In the genomic region with DNA sequence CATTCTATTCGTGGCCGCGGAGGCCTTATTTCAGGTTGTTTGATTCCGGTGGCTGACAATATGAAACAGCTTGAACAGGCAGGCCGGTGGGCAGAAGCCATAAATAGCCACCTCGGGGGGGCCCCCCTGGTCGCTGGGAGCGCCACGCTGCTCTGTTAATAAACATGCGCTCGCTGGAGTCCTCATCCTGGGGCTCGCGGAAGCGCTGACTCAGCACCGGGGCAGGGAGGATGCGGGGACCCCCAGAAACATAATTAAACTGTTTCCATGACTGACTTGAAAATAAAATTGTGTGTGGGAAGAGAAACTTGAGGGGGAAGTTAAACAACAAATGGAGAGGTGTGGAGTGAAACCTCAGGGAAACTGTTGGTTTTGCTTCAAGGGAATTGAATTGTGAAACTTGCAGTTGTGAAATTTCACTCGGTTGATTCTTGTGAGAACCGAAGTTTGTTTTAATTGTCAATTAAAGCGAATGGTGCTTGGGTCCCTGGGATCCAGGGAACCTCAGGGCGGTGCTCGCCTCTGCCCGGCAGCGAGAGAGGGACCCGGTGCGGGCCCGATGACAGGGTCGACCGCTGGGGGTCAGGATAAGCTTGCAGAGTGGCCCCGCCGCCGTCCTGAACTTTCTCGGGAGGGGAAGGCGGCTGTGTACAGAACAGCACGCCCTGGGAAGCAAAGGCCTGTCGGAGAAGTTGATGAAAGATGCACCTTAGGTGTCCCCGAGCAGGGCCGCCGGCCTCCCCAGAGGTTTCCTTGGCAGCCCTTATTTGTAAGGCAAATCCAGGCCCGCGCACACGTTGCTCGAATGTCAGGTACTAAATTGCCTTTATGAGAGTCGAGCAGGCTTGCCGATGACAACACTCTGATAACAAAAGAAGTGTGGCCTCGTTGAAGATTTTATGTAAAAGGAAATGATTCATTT, we compare ENCODE assay signal across 1 cellular context.
TF ChIP-seq lines count a peak whose summit lies in the region.

No MANE protein-coding gene starts in this region.

TF ChIP-seq in GM12878, 131 proteins besides CTCF, POLR2A, EP300 and RAD21 (continued from another document and continues in another):
- TF ChIP-seq SRF (IDR thresholded peaks at IDR 0.05; ENCODE audit: low read depth in 2 of 2, low read length in 2 of 2) (peak in 1 of 2 experiments; percentile 37; a peak in 1 of 4 replicates), YBX1 (IDR thresholded peaks at IDR 0.05) (no peak), IRF4 (IDR thresholded peaks at IDR 0.05; ENCODE audit: low read depth, low read length) (no peak), DPF2 (IDR thresholded peaks at IDR 0.05) (peak; percentile 84; the same call in 1 of the 2 replicates), ZNF384 (IDR thresholded peaks at IDR 0.05; ENCODE audit: borderline replicate concordance, low read depth, low read length) (no peak), NR2C2 (IDR thresholded peaks at IDR 0.05; ENCODE audit: borderline replicate concordance, control insufficient read depth, insufficient read length, low read depth) (no peak), MTA3 (IDR thresholded peaks at IDR 0.05; ENCODE audit: borderline replicate concordance, low read length) (0 out of 2 replicates have a peak, but pooled peaks have one; percentile 60), CBFB (IDR thresholded peaks at IDR 0.05; ENCODE audit: low read depth) (no peak), SMAD5 (IDR thresholded peaks at IDR 0.05; ENCODE audit: low read depth) (no peak), YY1 (IDR thresholded peaks at IDR 0.05; ENCODE audit: low read depth, low read length) (peak; percentile 32; the same call in 1 of the 2 replicates), FOXK2 (IDR thresholded peaks at IDR 0.05) (peak; percentile 84), IKZF2 (IDR thresholded peaks at IDR 0.05) (peak; percentile 93 to 95; a peak in 3 of 4 replicates), CREB1 (IDR thresholded peaks at IDR 0.05; ENCODE audit: low read depth) (0 out of 2 replicates have a peak, but pooled peaks have one; percentile 8), LARP7 (IDR thresholded peaks at IDR 0.05) (no peak), PML (IDR thresholded peaks at IDR 0.05; ENCODE audit: low read length) (0 out of 2 replicates have a peak, but pooled peaks have one; percentile 51), STAT3 (IDR thresholded peaks at IDR 0.05; ENCODE audit: low read depth, low read length) (no peak), JUNB (IDR thresholded peaks at IDR 0.05) (no peak), MEF2B (IDR thresholded peaks at IDR 0.05; ENCODE audit: partially characterized antibody, poor library complexity, severe bottlenecking) (peak; percentile 97), BHLHE40 (IDR thresholded peaks at IDR 0.05; ENCODE audit: borderline replicate concordance in 1 of 2, low read depth in 2 of 2, low read length in 1 of 2) (peak; percentile 36 to 49; a peak in 2 of 4 replicates), HCFC1 (IDR thresholded peaks at IDR 0.05; ENCODE audit: low read length) (no peak), ZNF24 (IDR thresholded peaks at IDR 0.05) (no peak), NFYA (IDR thresholded peaks at IDR 0.05; ENCODE audit: borderline replicate concordance, low read depth, low read length) (no peak), FOXM1 (IDR thresholded peaks at IDR 0.05; ENCODE audit: low read depth, low read length) (peak; percentile 73), EZH2 (IDR thresholded peaks at IDR 0.05; ENCODE audit: borderline replicate concordance, control insufficient read depth, low read depth, low read length) (no peak), SIN3A (IDR thresholded peaks at IDR 0.05; ENCODE audit: low read depth, low read length) (no peak), ZSCAN29 (IDR thresholded peaks at IDR 0.05) (no peak; the same call in 1 of the 2 replicates), NBN (IDR thresholded peaks at IDR 0.05) (peak; percentile 81), RCOR1 (conservative IDR thresholded peaks at IDR 0.05; ENCODE audit: low read depth, low read length) (no peak), ZNF622 (IDR thresholded peaks at IDR 0.05) (no peak), MTA2 (IDR thresholded peaks at IDR 0.05; ENCODE audit: low read depth) (peak; percentile 98), PAX8 (IDR thresholded peaks at IDR 0.05) (no peak), KDM1A (IDR thresholded peaks at IDR 0.05; ENCODE audit: borderline replicate concordance) (no peak), ZZZ3 (IDR thresholded peaks at IDR 0.05; ENCODE audit: control insufficient read depth, insufficient read length, low read depth) (no peak), SUPT20H (IDR thresholded peaks at IDR 0.05; ENCODE audit: borderline replicate concordance, control insufficient read depth, low read depth, low read length) (no peak), ZNF207 (IDR thresholded peaks at IDR 0.05; ENCODE audit: borderline replicate concordance) (no peak), SREBF2 (IDR thresholded peaks at IDR 0.05; ENCODE audit: low read length) (no peak), NR2C1 (IDR thresholded peaks at IDR 0.05) (no peak), HDGF (IDR thresholded peaks at IDR 0.05) (no peak), KAT2A (conservative IDR thresholded peaks at IDR 0.05; ENCODE audit: control insufficient read depth, low read depth, low read length) (no peak), RB1 (IDR thresholded peaks at IDR 0.05; ENCODE audit: borderline replicate concordance) (no peak; the same call in 1 of the 2 replicates), WRNIP1 (IDR thresholded peaks at IDR 0.05; ENCODE audit: borderline replicate concordance, low read depth, low read length) (no peak), JUND (IDR thresholded peaks at IDR 0.05; ENCODE audit: low read depth, low read length) (no peak), SPI1 (IDR thresholded peaks at IDR 0.05; ENCODE audit: borderline replicate concordance, insufficient read depth, low read depth, low read length) (no peak), ASH2L (IDR thresholded peaks at IDR 0.05; ENCODE audit: borderline replicate concordance, low read depth) (no peak; the same call in 1 of the 2 replicates), CHD1 (IDR thresholded peaks at IDR 0.05; ENCODE audit: low read depth, low read length) (no peak)
- TF ChIP-seq, protein P1, sequence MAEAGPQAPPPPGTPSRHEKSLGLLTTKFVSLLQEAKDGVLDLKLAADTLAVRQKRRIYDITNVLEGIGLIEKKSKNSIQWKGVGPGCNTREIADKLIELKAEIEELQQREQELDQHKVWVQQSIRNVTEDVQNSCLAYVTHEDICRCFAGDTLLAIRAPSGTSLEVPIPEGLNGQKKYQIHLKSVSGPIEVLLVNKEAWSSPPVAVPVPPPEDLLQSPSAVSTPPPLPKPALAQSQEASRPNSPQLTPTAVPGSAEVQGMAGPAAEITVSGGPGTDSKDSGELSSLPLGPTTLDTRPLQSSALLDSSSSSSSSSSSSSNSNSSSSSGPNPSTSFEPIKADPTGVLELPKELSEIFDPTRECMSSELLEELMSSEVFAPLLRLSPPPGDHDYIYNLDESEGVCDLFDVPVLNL (IDR thresholded peaks at IDR 0.05; ENCODE audit: low read depth, low read length), result no peak; the same call in 1 of the 2 replicates
- TF ChIP-seq, protein P2, sequence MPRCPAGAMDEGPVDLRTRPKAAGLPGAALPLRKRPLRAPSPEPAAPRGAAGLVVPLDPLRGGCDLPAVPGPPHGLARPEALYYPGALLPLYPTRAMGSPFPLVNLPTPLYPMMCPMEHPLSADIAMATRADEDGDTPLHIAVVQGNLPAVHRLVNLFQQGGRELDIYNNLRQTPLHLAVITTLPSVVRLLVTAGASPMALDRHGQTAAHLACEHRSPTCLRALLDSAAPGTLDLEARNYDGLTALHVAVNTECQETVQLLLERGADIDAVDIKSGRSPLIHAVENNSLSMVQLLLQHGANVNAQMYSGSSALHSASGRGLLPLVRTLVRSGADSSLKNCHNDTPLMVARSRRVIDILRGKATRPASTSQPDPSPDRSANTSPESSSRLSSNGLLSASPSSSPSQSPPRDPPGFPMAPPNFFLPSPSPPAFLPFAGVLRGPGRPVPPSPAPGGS (IDR thresholded peaks at IDR 0.05; ENCODE audit: borderline replicate concordance, insufficient read depth, low read depth, low read length, poor library complexity, severe bottlenecking), result peak; percentile 48
- TF ChIP-seq, protein P3, sequence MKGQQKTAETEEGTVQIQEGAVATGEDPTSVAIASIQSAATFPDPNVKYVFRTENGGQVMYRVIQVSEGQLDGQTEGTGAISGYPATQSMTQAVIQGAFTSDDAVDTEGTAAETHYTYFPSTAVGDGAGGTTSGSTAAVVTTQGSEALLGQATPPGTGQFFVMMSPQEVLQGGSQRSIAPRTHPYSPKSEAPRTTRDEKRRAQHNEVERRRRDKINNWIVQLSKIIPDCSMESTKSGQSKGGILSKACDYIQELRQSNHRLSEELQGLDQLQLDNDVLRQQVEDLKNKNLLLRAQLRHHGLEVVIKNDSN (IDR thresholded peaks at IDR 0.05; ENCODE audit: borderline replicate concordance, extremely low read length, insufficient read depth, low read depth, low read length), result no peak
- TF ChIP-seq, protein P4, sequence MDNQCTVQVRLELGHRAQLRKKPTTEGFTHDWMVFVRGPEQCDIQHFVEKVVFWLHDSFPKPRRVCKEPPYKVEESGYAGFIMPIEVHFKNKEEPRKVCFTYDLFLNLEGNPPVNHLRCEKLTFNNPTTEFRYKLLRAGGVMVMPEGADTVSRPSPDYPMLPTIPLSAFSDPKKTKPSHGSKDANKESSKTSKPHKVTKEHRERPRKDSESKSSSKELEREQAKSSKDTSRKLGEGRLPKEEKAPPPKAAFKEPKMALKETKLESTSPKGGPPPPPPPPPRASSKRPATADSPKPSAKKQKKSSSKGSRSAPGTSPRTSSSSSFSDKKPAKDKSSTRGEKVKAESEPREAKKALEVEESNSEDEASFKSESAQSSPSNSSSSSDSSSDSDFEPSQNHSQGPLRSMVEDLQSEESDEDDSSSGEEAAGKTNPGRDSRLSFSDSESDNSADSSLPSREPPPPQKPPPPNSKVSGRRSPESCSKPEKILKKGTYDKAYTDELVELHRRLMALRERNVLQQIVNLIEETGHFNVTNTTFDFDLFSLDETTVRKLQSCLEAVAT (IDR thresholded peaks at IDR 0.05), result no peak
- TF ChIP-seq, protein P5, sequence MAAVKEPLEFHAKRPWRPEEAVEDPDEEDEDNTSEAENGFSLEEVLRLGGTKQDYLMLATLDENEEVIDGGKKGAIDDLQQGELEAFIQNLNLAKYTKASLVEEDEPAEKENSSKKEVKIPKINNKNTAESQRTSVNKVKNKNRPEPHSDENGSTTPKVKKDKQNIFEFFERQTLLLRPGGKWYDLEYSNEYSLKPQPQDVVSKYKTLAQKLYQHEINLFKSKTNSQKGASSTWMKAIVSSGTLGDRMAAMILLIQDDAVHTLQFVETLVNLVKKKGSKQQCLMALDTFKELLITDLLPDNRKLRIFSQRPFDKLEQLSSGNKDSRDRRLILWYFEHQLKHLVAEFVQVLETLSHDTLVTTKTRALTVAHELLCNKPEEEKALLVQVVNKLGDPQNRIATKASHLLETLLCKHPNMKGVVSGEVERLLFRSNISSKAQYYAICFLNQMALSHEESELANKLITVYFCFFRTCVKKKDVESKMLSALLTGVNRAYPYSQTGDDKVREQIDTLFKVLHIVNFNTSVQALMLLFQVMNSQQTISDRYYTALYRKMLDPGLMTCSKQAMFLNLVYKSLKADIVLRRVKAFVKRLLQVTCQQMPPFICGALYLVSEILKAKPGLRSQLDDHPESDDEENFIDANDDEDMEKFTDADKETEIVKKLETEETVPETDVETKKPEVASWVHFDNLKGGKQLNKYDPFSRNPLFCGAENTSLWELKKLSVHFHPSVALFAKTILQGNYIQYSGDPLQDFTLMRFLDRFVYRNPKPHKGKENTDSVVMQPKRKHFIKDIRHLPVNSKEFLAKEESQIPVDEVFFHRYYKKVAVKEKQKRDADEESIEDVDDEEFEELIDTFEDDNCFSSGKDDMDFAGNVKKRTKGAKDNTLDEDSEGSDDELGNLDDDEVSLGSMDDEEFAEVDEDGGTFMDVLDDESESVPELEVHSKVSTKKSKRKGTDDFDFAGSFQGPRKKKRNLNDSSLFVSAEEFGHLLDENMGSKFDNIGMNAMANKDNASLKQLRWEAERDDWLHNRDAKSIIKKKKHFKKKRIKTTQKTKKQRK (IDR thresholded peaks at IDR 0.05; ENCODE audit: low read depth, low read length), result no peak
- TF ChIP-seq, protein P6, sequence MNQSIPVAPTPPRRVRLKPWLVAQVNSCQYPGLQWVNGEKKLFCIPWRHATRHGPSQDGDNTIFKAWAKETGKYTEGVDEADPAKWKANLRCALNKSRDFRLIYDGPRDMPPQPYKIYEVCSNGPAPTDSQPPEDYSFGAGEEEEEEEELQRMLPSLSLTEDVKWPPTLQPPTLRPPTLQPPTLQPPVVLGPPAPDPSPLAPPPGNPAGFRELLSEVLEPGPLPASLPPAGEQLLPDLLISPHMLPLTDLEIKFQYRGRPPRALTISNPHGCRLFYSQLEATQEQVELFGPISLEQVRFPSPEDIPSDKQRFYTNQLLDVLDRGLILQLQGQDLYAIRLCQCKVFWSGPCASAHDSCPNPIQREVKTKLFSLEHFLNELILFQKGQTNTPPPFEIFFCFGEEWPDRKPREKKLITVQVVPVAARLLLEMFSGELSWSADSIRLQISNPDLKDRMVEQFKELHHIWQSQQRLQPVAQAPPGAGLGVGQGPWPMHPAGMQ (IDR thresholded peaks at IDR 0.05; ENCODE audit: borderline replicate concordance), result no peak
- TF ChIP-seq, protein P7, sequence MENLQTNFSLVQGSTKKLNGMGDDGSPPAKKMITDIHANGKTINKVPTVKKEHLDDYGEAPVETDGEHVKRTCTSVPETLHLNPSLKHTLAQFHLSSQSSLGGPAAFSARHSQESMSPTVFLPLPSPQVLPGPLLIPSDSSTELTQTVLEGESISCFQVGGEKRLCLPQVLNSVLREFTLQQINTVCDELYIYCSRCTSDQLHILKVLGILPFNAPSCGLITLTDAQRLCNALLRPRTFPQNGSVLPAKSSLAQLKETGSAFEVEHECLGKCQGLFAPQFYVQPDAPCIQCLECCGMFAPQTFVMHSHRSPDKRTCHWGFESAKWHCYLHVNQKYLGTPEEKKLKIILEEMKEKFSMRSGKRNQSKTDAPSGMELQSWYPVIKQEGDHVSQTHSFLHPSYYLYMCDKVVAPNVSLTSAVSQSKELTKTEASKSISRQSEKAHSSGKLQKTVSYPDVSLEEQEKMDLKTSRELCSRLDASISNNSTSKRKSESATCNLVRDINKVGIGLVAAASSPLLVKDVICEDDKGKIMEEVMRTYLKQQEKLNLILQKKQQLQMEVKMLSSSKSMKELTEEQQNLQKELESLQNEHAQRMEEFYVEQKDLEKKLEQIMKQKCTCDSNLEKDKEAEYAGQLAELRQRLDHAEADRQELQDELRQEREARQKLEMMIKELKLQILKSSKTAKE (IDR thresholded peaks at IDR 0.05; ENCODE audit: low read depth, poor library complexity, severe bottlenecking), result peak; percentile 54
- TF ChIP-seq, protein P8, sequence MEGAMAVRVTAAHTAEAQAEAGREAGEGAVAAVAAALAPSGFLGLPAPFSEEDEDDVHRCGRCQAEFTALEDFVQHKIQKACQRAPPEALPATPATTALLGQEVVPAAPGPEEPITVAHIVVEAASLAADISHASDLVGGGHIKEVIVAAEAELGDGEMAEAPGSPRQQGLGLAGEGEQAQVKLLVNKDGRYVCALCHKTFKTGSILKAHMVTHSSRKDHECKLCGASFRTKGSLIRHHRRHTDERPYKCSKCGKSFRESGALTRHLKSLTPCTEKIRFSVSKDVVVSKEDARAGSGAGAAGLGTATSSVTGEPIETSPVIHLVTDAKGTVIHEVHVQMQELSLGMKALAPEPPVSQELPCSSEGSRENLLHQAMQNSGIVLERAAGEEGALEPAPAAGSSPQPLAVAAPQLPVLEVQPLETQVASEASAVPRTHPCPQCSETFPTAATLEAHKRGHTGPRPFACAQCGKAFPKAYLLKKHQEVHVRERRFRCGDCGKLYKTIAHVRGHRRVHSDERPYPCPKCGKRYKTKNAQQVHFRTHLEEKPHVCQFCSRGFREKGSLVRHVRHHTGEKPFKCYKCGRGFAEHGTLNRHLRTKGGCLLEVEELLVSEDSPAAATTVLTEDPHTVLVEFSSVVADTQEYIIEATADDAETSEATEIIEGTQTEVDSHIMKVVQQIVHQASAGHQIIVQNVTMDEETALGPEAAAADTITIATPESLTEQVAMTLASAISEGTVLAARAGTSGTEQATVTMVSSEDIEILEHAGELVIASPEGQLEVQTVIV (IDR thresholded peaks at IDR 0.05; ENCODE audit: borderline replicate concordance, partially characterized antibody), result no peak
